In genomic region chr5:111901303-111901702, GRCh38 we compare ENCODE assay signal across 15 cellular contexts.
DNase-seq lines count a peak whose midpoint lies in the region; ATAC-seq, FAIRE-seq and TF ChIP-seq lines count a peak whose summit lies in the region.
"Had no signal": no experiment of that assay in that cellular context is flagged by ENCODE, and none has a peak within 500 bp of the region (broad histone marks: within the 10 kb centered on the region; RNA-seq: fewer than 3 reads in every experiment).

No MANE protein-coding gene starts in this region.

- no peak for TF ChIP-seq POLR2A in GM12892 (IDR thresholded peaks at IDR 0.05; ENCODE audit: low read depth, low read length)
- no peak for TF ChIP-seq POLR2A in NB4 (IDR thresholded peaks at IDR 0.05; ENCODE audit: extremely low read depth, insufficient read length)

- DNase-seq in GM12892 (ENCODE audit: insufficient read length) (no peak), NB4 (ENCODE audit: low read depth) (peak; percentile 26), SKM-1 (lab: John Stamatoyannopoulos, UW; ENCODE audit: unreplicated experiment) (peak; percentile 35), globus pallidus (ENCODE audit: low spot score) (peak; percentile 2), NCI-H524 treated with DMSO at 0.1 percent for 48 hours (lab: John Stamatoyannopoulos, UW) (no peak)
- DNase-seq: CD4-positive, alpha-beta memory T cell; DND-41; GF-D8; H7; NCI-H1092; NCI-H2107; NCI-H345; RPMI8226 had no signal

- ATAC-seq in HG03571 (IDR thresholded peaks at IDR 0.05; ENCODE audit: unreplicated experiment) (no peak), GM21515 (IDR thresholded peaks at IDR 0.05; ENCODE audit: unreplicated experiment) (no peak)

- no peak overlapping the region for H3K4me3 ChIP-seq in NB4 (ENCODE audit: low read depth, low read length)

- FAIRE-seq in GM12892 (lab: Jason Lieb, UNC) = peak; percentile 56

- no peak for TF ChIP-seq CTCF in NB4 (IDR thresholded peaks at IDR 0.05; ENCODE audit: low read depth, low read length)

Comparison
In these comparisons a context has a peak if more than half of its experiments do, and no peak if none do; other contexts are left out.
1. DNase-seq: peak in NB4 (single experiment), SKM-1 (single experiment) and globus pallidus (single experiment); none in GM12892 (single experiment) and NCI-H524 treated with DMSO at 0.1 percent for 48 hours (single experiment).